Comparison of ENCODE assay signal across 8 cellular contexts in the genomic region with DNA sequence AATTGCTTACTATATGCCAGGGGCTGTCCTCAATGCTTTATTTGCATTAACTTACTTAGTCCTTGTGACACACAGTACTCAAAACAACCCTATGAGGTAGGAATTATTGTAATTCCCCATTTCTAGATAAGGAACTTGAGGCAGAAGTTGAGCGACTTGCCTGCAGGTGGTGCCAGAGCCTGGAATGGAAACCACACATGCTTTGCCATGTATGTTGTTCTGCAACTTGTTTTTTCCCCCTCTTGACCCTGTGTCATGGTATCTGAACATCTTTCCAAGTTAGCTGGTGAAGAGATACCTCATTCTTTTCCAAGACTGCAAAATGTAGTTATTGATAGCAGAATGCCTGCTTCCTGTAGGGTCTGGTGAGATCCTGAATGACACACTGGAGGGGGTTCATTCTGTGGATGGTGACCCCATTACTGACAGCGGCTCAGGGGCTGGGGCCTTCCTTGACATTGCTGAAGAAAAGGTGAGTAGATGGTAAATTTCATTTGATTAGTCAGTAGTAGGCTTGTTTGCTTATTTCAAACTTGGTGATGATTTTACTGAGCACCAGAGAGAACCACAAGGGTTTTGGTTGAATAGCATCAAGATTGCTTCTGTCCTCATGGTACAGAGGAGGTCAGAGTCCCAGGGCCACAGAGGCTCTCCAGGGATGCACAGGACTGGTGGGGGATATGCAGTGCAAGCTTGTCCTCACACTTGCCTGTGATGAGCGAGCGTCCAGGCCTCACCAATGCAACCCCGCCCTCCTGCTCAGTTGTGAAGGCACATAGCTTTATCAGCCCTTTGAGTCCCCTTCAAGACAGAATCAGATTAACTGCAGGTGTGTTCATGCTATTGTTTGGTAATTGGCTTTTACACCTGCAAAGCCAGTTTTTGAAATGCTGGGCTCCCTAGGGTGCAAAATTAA. TPM values are rescaled to one million over a fixed set of nuclear protein-coding genes. Genes with fewer than 3 reads are reported as not detected.
DNase-seq lines count a peak whose midpoint lies in the region; ATAC-seq and TF ChIP-seq lines count a peak whose summit lies in the region.

No MANE protein-coding gene starts in this region.

- H3K4me1 ChIP-seq in breast epithelium = no peaks in the 10 kb centered on the region

- no peaks in the 10 kb centered on the region for H3K36me3 ChIP-seq in breast epithelium

- no peak overlapping the region for H3K4me3 ChIP-seq in breast epithelium

- peak; percentile 50 for DNase-seq in NCI-H1436 (lab: John Stamatoyannopoulos, UW)
- peak; percentile 70 for DNase-seq in UCSD-AML1 (lab: John Stamatoyannopoulos, UW; ENCODE audit: unreplicated experiment)
- DNase-seq in breast epithelium (ENCODE audit: low spot score in 2 of 2) = no peak
- DNase-seq in left kidney (ENCODE audit: low read depth, low spot score) = peak; percentile 78
- DNase-seq in stimulated activated CD8-positive, alpha-beta memory T cell treated with anti-CD3 and anti-CD28 coated beads, Interleukin-4, amount 100 ng/mL, for 1 hour (ENCODE audit: low read depth in 2 of 2, low spot score in 1 of 2) = peak; percentile 32 to 39

- peak; percentile 81 for TF ChIP-seq CTCF in C4-2B (conservative IDR thresholded peaks at IDR 0.05)
- peak in 2 of 3 donors; percentile 56 to 58 for TF ChIP-seq CTCF in breast epithelium (IDR thresholded peaks at IDR 0.05)

- ATAC-seq in GM21423 (IDR thresholded peaks at IDR 0.05; ENCODE audit: unreplicated experiment) (peak; percentile 60), GM18907 (IDR thresholded peaks at IDR 0.05; ENCODE audit: unreplicated experiment) (no peak)

- H3K27ac ChIP-seq in C4-2B (no peak overlapping the region), breast epithelium (no peak overlapping the region)

- no peak for TF ChIP-seq POLR2A in breast epithelium (IDR thresholded peaks at IDR 0.05)

- intact Hi-C loops in breast epithelium (cut with DNase I; ENCODE audit: low total_unique reads) = no loop called here

- no peaks in the 10 kb centered on the region for H3K9me3 ChIP-seq in breast epithelium

- H3K27me3 ChIP-seq in breast epithelium = no peaks in the 10 kb centered on the region

RNA-seq across cellular contexts. Expression of a gene that starts 57.0 kb away (rescaled TPM):
- 10 to 100 TPM; 13.9 to 47.8 (median 32.4) TPM for total RNA-seq in breast epithelium

Comparison
In these comparisons a context has a peak if more than half of its experiments do, and no peak if none do; other contexts are left out.
1. DNase-seq: peak in NCI-H1436 (single experiment), UCSD-AML1 (single experiment), left kidney (single experiment) and stimulated activated CD8-positive, alpha-beta memory T cell treated with anti-CD3 and anti-CD28 coated beads, Interleukin-4, amount 100 ng/mL, for 1 hour (2 of 2); none in breast epithelium (0 of 2).